In the genomic region with DNA sequence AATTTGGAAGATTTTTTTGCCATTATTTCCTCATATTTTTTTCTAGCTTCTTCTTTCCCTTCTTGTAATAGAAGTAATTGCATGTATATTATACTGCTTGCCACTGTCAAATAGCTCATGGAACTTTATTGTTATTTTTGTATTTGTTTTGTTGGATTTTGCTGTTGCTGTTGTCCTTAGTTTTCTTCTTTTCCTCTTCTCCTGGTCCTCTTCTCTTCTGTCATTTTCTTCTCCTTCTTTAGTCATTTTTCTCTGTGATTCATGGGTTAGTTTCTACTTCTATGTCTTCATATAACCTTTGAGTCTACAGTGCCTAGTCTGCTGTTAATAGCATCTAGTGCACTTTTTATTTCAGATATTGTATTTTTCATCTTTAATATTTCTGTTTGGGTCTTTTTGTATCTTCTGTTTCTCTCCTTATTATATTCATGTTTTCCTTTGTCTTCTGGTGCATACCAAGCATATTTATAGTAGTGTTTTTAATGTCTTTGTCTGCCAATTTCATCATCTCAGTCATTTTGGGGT, we compare ENCODE assay signal across 7 cellular contexts.
"Had no signal": no experiment of that assay in that cellular context is flagged by ENCODE, and none has a peak within 500 bp of the region (broad histone marks: within the 10 kb centered on the region; RNA-seq: fewer than 3 reads in every experiment).

No MANE protein-coding gene starts in this region.

- DNase-seq: GM23248, H9, HCEC 1CT, KG1 had no signal

- FAIRE-seq: H1, H54, HTR-8/SVneo had no signal

- H3K9ac ChIP-seq: GM23248 had no signal

- H3K27ac ChIP-seq: GM23248 had no signal

- H2AFZ ChIP-seq: GM23248 had no signal

- H3K4me3 ChIP-seq: GM23248 had no signal
